In the genomic region with DNA sequence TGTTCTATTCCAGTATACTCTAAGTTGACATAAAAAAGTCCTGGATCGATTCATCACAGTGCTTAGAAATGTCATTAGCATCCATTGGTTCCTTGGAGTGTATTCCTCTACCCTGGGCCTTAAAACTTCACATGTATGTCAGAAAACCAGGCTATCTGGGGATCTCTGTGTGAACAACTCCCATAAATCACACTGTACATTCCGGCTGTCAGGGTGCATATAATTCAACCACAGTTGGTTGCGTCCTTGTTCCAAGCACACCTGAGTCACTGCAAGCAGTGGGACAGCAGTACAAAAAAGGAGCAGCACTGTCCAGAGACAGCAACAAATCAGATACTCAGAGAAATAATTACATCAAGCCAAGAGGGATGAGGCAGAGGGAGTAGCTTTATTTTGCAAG, we compare ENCODE assay signal across 21 cellular contexts. TPM values are rescaled to one million over a fixed set of nuclear protein-coding genes. Genes with fewer than 3 reads are reported as not detected.
DNase-seq lines count a peak whose midpoint lies in the region; ATAC-seq and TF ChIP-seq lines count a peak whose summit lies in the region.
"Had no signal": no experiment of that assay in that cellular context is flagged by ENCODE, and none has a peak within 500 bp of the region (broad histone marks: within the 10 kb centered on the region; RNA-seq: fewer than 3 reads in every experiment).

No MANE protein-coding gene starts in this region.

- no peak overlapping the region for H3K4me3 Mint-ChIP-seq in MCF 10A (ENCODE audit: unreplicated experiment)
- H3K4me3 Mint-ChIP-seq in progenitor cell of endocrine pancreas (ENCODE audit: low read depth) = no peak overlapping the region
- H3K4me3 Mint-ChIP-seq in activated CD8-positive, alpha-beta T cell treated with anti-CD3 and anti-CD28 coated beads, Interleukin-2, amount 10 ng/mL, durations not matched to agents 7 days and 5 days = no peak overlapping the region
- H3K4me3 Mint-ChIP-seq: HFFc6 had no signal

- DNase-seq in MCF 10A (ENCODE audit: unreplicated experiment) (peak; percentile 1), breast epithelium (ENCODE audit: low spot score in 2 of 2) (no peak), esophagus muscularis mucosa (ENCODE audit: extremely low spot score) (no peak), progenitor cell of endocrine pancreas (ENCODE audit: low spot score, unreplicated experiment) (no peak), NCI-H2107 (lab: John Stamatoyannopoulos, UW) (no peak), H4 (ENCODE audit: low spot score) (no peak)
- DNase-seq in activated CD8-positive, alpha-beta T cell treated with anti-CD3 and anti-CD28 coated beads, Interleukin-2, amount 10 ng/mL, durations not matched to agents 7 days and 5 days = no peak
- DNase-seq: 8988T; BE2C; central memory CD4-positive, alpha-beta T cell; effector CD8-positive, alpha-beta T cell; HFFc6; Karpas-422; midbrain; NCI-H1105 treated with DMSO at 0.1 percent for 48 hours; NCI-H2171; SJCRH30; stimulated activated CD4-positive, alpha-beta T cell treated with anti-CD3 and anti-CD28 coated beads, Interleukin-2, amount 100 ng/mL, for 48 hours had no signal

- H3K27me3 Mint-ChIP-seq in MCF 10A (ENCODE audit: insufficient read depth, unreplicated experiment) (peaks cover 25% of the 10 kb centered on the region), progenitor cell of endocrine pancreas (peaks cover 12% of the 10 kb centered on the region)
- peaks cover 13% of the 10 kb centered on the region for H3K27me3 Mint-ChIP-seq in activated CD8-positive, alpha-beta T cell treated with anti-CD3 and anti-CD28 coated beads, Interleukin-2, amount 10 ng/mL, durations not matched to agents 7 days and 5 days (ENCODE audit: low read depth)

- H3K9me3 ChIP-seq in breast epithelium (no peaks in the 10 kb centered on the region), esophagus muscularis mucosa (no peaks in the 10 kb centered on the region)
- H3K9me3 ChIP-seq: BE2C, SJCRH30 had no signal

- POLR2A ChIA-PET in MCF 10A (lab: Yijun Ruan, JAX) = no interaction called here
- POLR2A ChIA-PET in activated CD8-positive, alpha-beta T cell treated with anti-CD3 and anti-CD28 coated beads, Interleukin-2, amount 10 ng/mL, durations not matched to agents 7 days and 5 days (lab: Charles Lee) = no interaction called here

- no TSS peak for BruUV-seq in MCF 10A (replicated peaks; lab: Mats Ljungman, UMichigan)

- H3K27me3 ChIP-seq in breast epithelium = no peaks in the 10 kb centered on the region
- H3K27me3 ChIP-seq in esophagus muscularis mucosa = no peaks in the 10 kb centered on the region
- H3K27me3 ChIP-seq: BE2C, SJCRH30 had no signal

- H3K27ac ChIP-seq in breast epithelium = no peak overlapping the region
- peak overlapping the region; percentile 61 to 67 (median 64) for H3K27ac ChIP-seq in esophagus muscularis mucosa (replicated peaks in 1 of 4)
- H3K27ac ChIP-seq: SJCRH30 had no signal

- H3K27ac Mint-ChIP-seq in MCF 10A (ENCODE audit: low read depth, unreplicated experiment) = no peak overlapping the region
- peak overlapping the region; percentile 83 for H3K27ac Mint-ChIP-seq in progenitor cell of endocrine pancreas
- H3K27ac Mint-ChIP-seq in activated CD8-positive, alpha-beta T cell treated with anti-CD3 and anti-CD28 coated beads, Interleukin-2, amount 10 ng/mL, durations not matched to agents 7 days and 5 days = no peak overlapping the region
- H3K27ac Mint-ChIP-seq: activated T-helper 2 cell treated with anti-CD3 and anti-CD28 coated beads, Interferon-gamma antibody, Interleukin-2, Interleukin-4, amounts not matched to agents 10 μg/mL and 5 μg/mL and 100 μg/mL, durations not matched to agents 14 hours and 24 hours and 36 hours; HFFc6 had no signal

- TF ChIP-seq EP300 in esophagus muscularis mucosa (IDR thresholded peaks at IDR 0.05) = no peak

- intact Hi-C loops in MCF 10A (cut with micrococcal nuclease) = no loop called here
- intact Hi-C loops in breast epithelium (cut with DNase I; ENCODE audit: low total_unique reads) = no loop called here
- intact Hi-C loops in esophagus muscularis mucosa (cut with DNase I) = no loop called here

- no peak for TF ChIP-seq POLR2A in breast epithelium (IDR thresholded peaks at IDR 0.05)
- TF ChIP-seq POLR2A in esophagus muscularis mucosa (IDR thresholded peaks at IDR 0.05; ENCODE audit: low read depth) = no peak

- H3K4me1 ChIP-seq in breast epithelium (no peaks in the 10 kb centered on the region), esophagus muscularis mucosa (peaks cover 69 to 99% (median 90%) of the 10 kb centered on the region in 4 donors)
- H3K4me1 ChIP-seq: SJCRH30 had no signal

- H3K36me3 Mint-ChIP-seq in MCF 10A (ENCODE audit: insufficient read depth, unreplicated experiment) (no peaks in the 10 kb centered on the region), progenitor cell of endocrine pancreas (ENCODE audit: insufficient read depth) (peaks cover 1% of the 10 kb centered on the region)
- H3K36me3 Mint-ChIP-seq in activated CD8-positive, alpha-beta T cell treated with anti-CD3 and anti-CD28 coated beads, Interleukin-2, amount 10 ng/mL, durations not matched to agents 7 days and 5 days (ENCODE audit: low read depth) = no peaks in the 10 kb centered on the region

- H3K4me3 ChIP-seq in breast epithelium (no peak overlapping the region), esophagus muscularis mucosa (no peak overlapping the region)
- H3K4me3 ChIP-seq: SJCRH30 had no signal

- WGBS in esophagus muscularis mucosa = 46% methylated on average over 3 of the region's 3 CpGs

- no peaks in the 10 kb centered on the region for H3K9me3 Mint-ChIP-seq in MCF 10A (ENCODE audit: unreplicated experiment)
- H3K9me3 Mint-ChIP-seq in progenitor cell of endocrine pancreas (ENCODE audit: low read depth) = peaks cover 3% of the 10 kb centered on the region
- H3K9me3 Mint-ChIP-seq in activated CD8-positive, alpha-beta T cell treated with anti-CD3 and anti-CD28 coated beads, Interleukin-2, amount 10 ng/mL, durations not matched to agents 7 days and 5 days (ENCODE audit: insufficient read depth) = no peaks in the 10 kb centered on the region
- H3K9me3 Mint-ChIP-seq: activated T-helper 2 cell treated with anti-CD3 and anti-CD28 coated beads, Interferon-gamma antibody, Interleukin-2, Interleukin-4, amounts not matched to agents 10 μg/mL and 5 μg/mL and 100 μg/mL, durations not matched to agents 14 hours and 24 hours and 36 hours; HFFc6 had no signal

- peaks cover 6% of the 10 kb centered on the region for H3K4me1 Mint-ChIP-seq in MCF 10A (ENCODE audit: insufficient read depth, unreplicated experiment)
- peaks cover 55% of the 10 kb centered on the region for H3K4me1 Mint-ChIP-seq in progenitor cell of endocrine pancreas (ENCODE audit: low read depth)
- H3K4me1 Mint-ChIP-seq in activated CD8-positive, alpha-beta T cell treated with anti-CD3 and anti-CD28 coated beads, Interleukin-2, amount 10 ng/mL, durations not matched to agents 7 days and 5 days (ENCODE audit: low read depth) = no peaks in the 10 kb centered on the region

- no peaks in the 10 kb centered on the region for H3K36me3 ChIP-seq in breast epithelium
- H3K36me3 ChIP-seq in esophagus muscularis mucosa = no peaks in the 10 kb centered on the region
- H3K36me3 ChIP-seq: BE2C, SJCRH30 had no signal

- CTCF ChIA-PET in MCF 10A (lab: Yijun Ruan, JAX) = interaction anchor here (0.9 kb wide), 1 partner anchor 32 kb away, joined by 3 read pairs; no protein-coding TSS in a partner anchor
- CTCF ChIA-PET in activated CD8-positive, alpha-beta T cell treated with anti-CD3 and anti-CD28 coated beads, Interleukin-2, amount 10 ng/mL, durations not matched to agents 7 days and 5 days (lab: Charles Lee) = no interaction called here

- no peak for TF ChIP-seq CTCF in MCF 10A (IDR thresholded peaks at IDR 0.05; ENCODE audit: unreplicated experiment)
- no peak for TF ChIP-seq CTCF in breast epithelium (IDR thresholded peaks at IDR 0.05)
- TF ChIP-seq CTCF in esophagus muscularis mucosa (IDR thresholded peaks at IDR 0.05) = no peak
- no peak for TF ChIP-seq CTCF in progenitor cell of endocrine pancreas (IDR thresholded peaks at IDR 0.05; ENCODE audit: unreplicated experiment)

- ATAC-seq in GM21423 (IDR thresholded peaks at IDR 0.05; ENCODE audit: unreplicated experiment) = no peak
- no peak for ATAC-seq in activated CD8-positive, alpha-beta T cell treated with anti-CD3 and anti-CD28 coated beads, Interleukin-2, amount 10 ng/mL, durations not matched to agents 7 days and 5 days
- ATAC-seq: sciatic nerve had no signal

RNA-seq across cellular contexts. Expression of a gene that starts 52.4 kb away (rescaled TPM):
- total RNA-seq in MCF 10A (2022) (not detected in 2 replicates), breast epithelium (10 to 100 TPM; 36.0 to 79.6 (median 37.6) TPM), esophagus muscularis mucosa (100 to 1,000 TPM; 149 to 314 (median 220) TPM), progenitor cell of endocrine pancreas (28.7 and 31.0 TPM in 2 replicates)
- total RNA-seq in H4 (2014; rRNA removed; shearing (Covaris generic)) = 3.4 and 3.6 TPM in 2 replicates
- not detected for total RNA-seq in activated CD8-positive, alpha-beta T cell treated with anti-CD3 and anti-CD28 coated beads, Interleukin-2, amount 10 ng/mL, durations not matched to agents 7 days and 5 days
- total RNA-seq: activated T-helper 2 cell treated with anti-CD3 and anti-CD28 coated beads, Interferon-gamma antibody, Interleukin-2, Interleukin-4, amounts not matched to agents 10 μg/mL and 5 μg/mL and 100 μg/mL, durations not matched to agents 14 hours and 24 hours and 36 hours had no signal

Comparison
In these comparisons a context has a peak if more than half of its experiments do, and no peak if none do; other contexts are left out.
1. H3K27ac ChIP-seq: peak in esophagus muscularis mucosa (4 of 4); none in breast epithelium (0 of 2).